ENCODE assay signal across 33 cellular contexts in genomic region chr5:138091685-138092084, GRCh38. TPM values are rescaled to one million over a fixed set of nuclear protein-coding genes. Genes with fewer than 3 reads are reported as not detected.
A peak's percentile ranks its signal among the peaks of the same experiment; 100 is the strongest.
DNase-seq lines count a peak whose midpoint lies in the region; ATAC-seq, FAIRE-seq and TF ChIP-seq lines count a peak whose summit lies in the region.
"Had no signal": no experiment of that assay in that cellular context is flagged by ENCODE, and none has a peak within 500 bp of the region (broad histone marks: within the 10 kb centered on the region; RNA-seq: fewer than 3 reads in every experiment).

No MANE protein-coding gene starts in this region.

- H3K27ac ChIP-seq in A549, result no peak overlapping the region
- H3K27ac ChIP-seq in GM23338 (ENCODE audit: low read depth), result no peak overlapping the region
- H3K27ac ChIP-seq in HUES48 (ENCODE audit: low read depth, low read length), result peak overlapping the region; percentile 35
- no peak overlapping the region for H3K27ac ChIP-seq in K562 (ENCODE audit: extremely low read depth, low read depth, low read length)
- H3K27ac ChIP-seq: 22Rv1 had no signal

- H3K27ac Mint-ChIP-seq in GM23338, result no peak overlapping the region
- H3K27ac Mint-ChIP-seq: CD14-positive monocyte; CD4-positive, CD25-positive, alpha-beta regulatory T cell had no signal

- H3K9me2 ChIP-seq in GM23338 (ENCODE audit: insufficient read depth), result no peaks in the 10 kb centered on the region

- ATAC-seq in A549 (no peak), GM23338 (no peak), K562 (no peak), GM19324 (IDR thresholded peaks at IDR 0.05; ENCODE audit: low FRiP score, unreplicated experiment) (no peak)
- ATAC-seq: CD8-positive, alpha-beta T cell; GM12878 had no signal

- no peak for TF ChIP-seq RAD21 in A549 (conservative IDR thresholded peaks at IDR 0.05 in 1 of 2, IDR thresholded peaks at IDR 0.05 in 1 of 2)
- no peak for TF ChIP-seq RAD21 in K562 (CRISPR knock-in tag; conservative IDR thresholded peaks at IDR 0.05 in 1 of 2, IDR thresholded peaks at IDR 0.05 in 1 of 2)

- no peak overlapping the region for H3K9ac ChIP-seq in HUES48 (ENCODE audit: low read depth, low read length)
- no peak overlapping the region for H3K9ac ChIP-seq in K562 (ENCODE audit: insufficient read depth in 1 of 2, low read depth in 2 of 2, low read length in 2 of 2)
- H3K9ac ChIP-seq: BLaER1 had no signal

- H3K4me3 Mint-ChIP-seq in GM23338, result no peak overlapping the region
- H3K4me3 Mint-ChIP-seq: CD14-positive monocyte; CD4-positive, CD25-positive, alpha-beta regulatory T cell; CD8-positive, alpha-beta T cell had no signal

- H3K79me2 ChIP-seq in GM23338 (replicated peaks; ENCODE audit: insufficient read depth) (no peaks in the 10 kb centered on the region), K562 (ENCODE audit: control insufficient read depth, insufficient read depth, low read length) (no peaks in the 10 kb centered on the region)

- TF ChIP-seq POLR2A in A549 (IDR thresholded peaks at IDR 0.05; ENCODE audit: low read length), result no peak
- no peak for TF ChIP-seq POLR2A in K562 (conservative IDR thresholded peaks at IDR 0.05)

- in situ Hi-C loops in K562 (cut with MboI), result no loop called here

- peaks cover 13% of the 10 kb centered on the region for H3F3A ChIP-seq in GM23338 (replicated peaks; ENCODE audit: low read depth)

- H3K4me1 ChIP-seq in A549 (no peaks in the 10 kb centered on the region), GM23338 (ENCODE audit: insufficient read depth) (peaks cover 42% of the 10 kb centered on the region), HUES48 (ENCODE audit: control insufficient read depth, insufficient read depth, low read length) (peaks cover 45% of the 10 kb centered on the region), K562 (replicated peaks in 1 of 2; ENCODE audit: control insufficient read depth in 2 of 2, insufficient read depth in 2 of 2, low read length in 2 of 2) (no peaks in the 10 kb centered on the region)
- H3K4me1 ChIP-seq: BE2C had no signal

- no peak for FAIRE-seq in A549 (lab: Jason Lieb, UNC)
- no peak for FAIRE-seq in K562 (lab: Jason Lieb, UNC)
- FAIRE-seq in D721Med (lab: Jason Lieb, UNC), result no peak
- FAIRE-seq in frontal cortex (lab: Jason Lieb, UNC), result no peak
- FAIRE-seq: GM12878, GM12892, GM18507 had no signal

- no peaks in the 10 kb centered on the region for H3K9me3 Mint-ChIP-seq in GM23338
- H3K9me3 Mint-ChIP-seq: CD4-positive, CD25-positive, alpha-beta regulatory T cell; CD8-positive, alpha-beta T cell had no signal

- H3K4me2 ChIP-seq in A549, result no peak overlapping the region
- H3K4me2 ChIP-seq in GM23338, result peak overlapping the region; percentile 67; the same call in 1 of the 2 replicates
- no peak overlapping the region for H3K4me2 ChIP-seq in K562 (ENCODE audit: insufficient read depth, low read length)

- H2AFZ ChIP-seq in GM23338, result no peak overlapping the region
- no peak overlapping the region for H2AFZ ChIP-seq in K562 (ENCODE audit: low read depth, low read length)

- BruUV-seq in K562 (replicated peaks; lab: Mats Ljungman, UMichigan), result no TSS peak

- DNase-seq in A549 (ENCODE audit: low read depth in 1 of 2, low spot score in 1 of 2) (no peak), GM23338 (ENCODE audit: low spot score) (no peak), K562 (ENCODE audit: extremely low read depth in 1 of 4, low spot score in 3 of 4) (no peak), D721Med (ENCODE audit: insufficient read length, low spot score) (no peak), frontal cortex (ENCODE audit: low spot score in 2 of 2) (no peak)
- DNase-seq in stimulated activated CD8-positive, alpha-beta memory T cell treated with anti-CD3 and anti-CD28 coated beads, Interleukin-4, amount 100 ng/mL, for 48 hours, result no peak
- DNase-seq: ACHN; BE2C; C1 segment of cervical spinal cord; Caco-2; Calu3; CD4-positive, CD25-positive, alpha-beta regulatory T cell; CD8-positive, alpha-beta T cell; DMS 273 treated with DMSO at 0.1 percent for 48 hours; DMS153; DMS53; DMS79; DND-41; EL; GDM1 had no signal

- no peaks in the 10 kb centered on the region for H3K9me1 ChIP-seq in K562 (ENCODE audit: control insufficient read depth, insufficient read depth, low read length)

- H3K36me3 ChIP-seq in GM23338 (ENCODE audit: insufficient read depth), result no peaks in the 10 kb centered on the region
- H3K36me3 ChIP-seq in HUES48 (ENCODE audit: control insufficient read depth, insufficient read depth, low read length), result no peaks in the 10 kb centered on the region
- no peaks in the 10 kb centered on the region for H3K36me3 ChIP-seq in K562 (ENCODE audit: control insufficient read depth, insufficient read depth, low read length)
- H3K36me3 ChIP-seq: BE2C, BLaER1 had no signal

- H3K27me3 ChIP-seq in GM23338 (ENCODE audit: insufficient read depth) (peaks cover 94% of the 10 kb centered on the region), HUES48 (ENCODE audit: control insufficient read depth, insufficient read depth, low read length) (peaks cover 78% of the 10 kb centered on the region), K562 (ENCODE audit: control insufficient read depth in 2 of 2, insufficient read depth in 2 of 2, low read length in 2 of 2) (peaks cover 30 to 42% of the 10 kb centered on the region in 2 experiments)
- H3K27me3 ChIP-seq: BLaER1 had no signal

- intact Hi-C loops in K562 (cut with micrococcal nuclease), result no loop called here

- H3K4me1 Mint-ChIP-seq in GM23338, result peaks cover 52% of the 10 kb centered on the region

- H3K36me3 Mint-ChIP-seq in GM23338 (ENCODE audit: low read depth), result no peaks in the 10 kb centered on the region
- H3K36me3 Mint-ChIP-seq: CD14-positive monocyte; CD4-positive, CD25-positive, alpha-beta regulatory T cell; CD8-positive, alpha-beta T cell had no signal

- H3K27me3 Mint-ChIP-seq in GM23338 (ENCODE audit: insufficient read depth, low read depth, poor library complexity), result peaks cover 89% of the 10 kb centered on the region

- TF ChIP-seq CTCF in A549 (IDR thresholded peaks at IDR 0.05) (no peak), GM23338 (conservative IDR thresholded peaks at IDR 0.05; ENCODE audit: low read depth in 2 of 2) (no peak), K562 (IDR thresholded peaks at IDR 0.05 in 2 of 3, conservative IDR thresholded peaks at IDR 0.05 in 1 of 3; ENCODE audit: insufficient read depth in 2 of 3, low read depth in 1 of 3, low read length in 3 of 3) (no peak), D721Med (IDR thresholded peaks at IDR 0.05; ENCODE audit: insufficient read depth, missing control alignments) (no peak)

- WGBS in A549 (ENCODE audit: missing lambda C conversion rate), result 26% methylated on average over 4 of the region's 4 CpGs
- WGBS in K562 (ENCODE audit: insufficient coverage, low coverage, missing lambda C conversion rate), result 0% methylated on average over 4 of the region's 4 CpGs

- POLR2A ChIA-PET in A549 (lab: Yijun Ruan, JAX) (no interaction called here), K562 (lab: Yijun Ruan, JAX) (interaction anchor here (1.3 to 2.0 kb wide), 3 partner anchors 9 to 53 kb away, joined by 3 to 10 read pairs (median 5); no protein-coding TSS in a partner anchor)

- no peaks in the 10 kb centered on the region for H3K9me3 ChIP-seq in A549
- no peaks in the 10 kb centered on the region for H3K9me3 ChIP-seq in HUES48 (ENCODE audit: control insufficient read depth, insufficient read depth, low read length)
- H3K9me3 ChIP-seq in K562 (replicated peaks; ENCODE audit: control insufficient read depth, insufficient read depth, low read depth, low read length), result no peaks in the 10 kb centered on the region
- H3K9me3 ChIP-seq: BE2C, BLaER1, Caco-2 had no signal

- TF ChIP-seq EP300 in A549 (IDR thresholded peaks at IDR 0.05), result no peak
- no peak for TF ChIP-seq EP300 in K562 (IDR thresholded peaks at IDR 0.05; ENCODE audit: low read length)

- CTCF ChIA-PET in A549 (lab: Yijun Ruan, JAX), result interaction anchor here (6.5 to 17.5 kb wide), 2 partner anchors 14 to 37 kb away, joined by 84 to 291 read pairs; no protein-coding TSS in a partner anchor
- CTCF ChIA-PET in K562 (lab: Yijun Ruan, JAX; ENCODE audit: low intra/inter-chr PET ratio), result no interaction called here

- H4K20me1 ChIP-seq in GM23338 (replicated peaks; ENCODE audit: insufficient read depth), result peaks cover 6% of the 10 kb centered on the region
- H4K20me1 ChIP-seq in K562 (replicated peaks; ENCODE audit: control insufficient read depth, insufficient read depth, low read length), result peaks cover 5% of the 10 kb centered on the region; the same call in 1 of the 2 replicates
- H4K20me1 ChIP-seq: BLaER1 had no signal

- H3K4me3 ChIP-seq in A549 (no peak overlapping the region), GM23338 (no peak overlapping the region), HUES48 (ENCODE audit: low read depth, low read length) (peak overlapping the region; percentile 30; the same call in 1 of the 2 replicates), K562 (no peak overlapping the region)
- H3K4me3 ChIP-seq: BLaER1, GM12878 had no signal

RNA-seq across cellular contexts. Expression of gene WNT8A, which starts 7.9 kb away (rescaled TPM):
- not detected in 2 replicates for polyA plus RNA-seq in A549 (2011; rRNA removed)
- polyA plus RNA-seq in A549 (2012; cell fraction: cytosol; rRNA removed), result not detected in 2 replicates
- polyA plus RNA-seq in A549 (2012; cell fraction: nucleus; rRNA removed), result not detected in 2 replicates
- polyA plus RNA-seq in A549 (2017; fragmentation: RNase III; extraction: RNeasy Plus Mini Kit Qiagen cat#74134 plus additional on column Dnase treatment), result not detected in 3 replicates
- not detected in 2 replicates for polyA minus RNA-seq in A549 (2011; rRNA and poly(A)+ RNA removed)
- not detected in 2 replicates for total RNA-seq in GM23338 (2014; rRNA removed; shearing (Covaris generic))
- not detected in 2 replicates for polyA plus RNA-seq in GM23338 (2016; fragmentation: Nextera tagmentation; extraction: Ambion mirVana)
- total RNA-seq in K562 (2011; cell fraction: chromatin; rRNA removed; ENCODE audit: low replicate concordance), result not detected in 2 replicates
- not detected in 2 replicates for total RNA-seq in K562 (2011; cell fraction: nucleolus; rRNA removed)
- total RNA-seq in K562 (2011; cell fraction: nucleoplasm; rRNA removed), result not detected in 2 replicates
- total RNA-seq in K562 (2014; rRNA removed), result not detected in 2 replicates
- total RNA-seq in K562 (2014; rRNA removed; fragmentation: Illumina TruSeq; extraction: Trizol), result not detected in 2 replicates
- total RNA-seq in K562 (2015; rRNA removed; fragmentation: Illumina TruSeq; extraction: Trizol), result not detected in 2 replicates
- total RNA-seq in K562 (2021), result not detected in 2 replicates
- not detected in 2 replicates for polyA plus RNA-seq in K562 (2011; rRNA removed)
- polyA plus RNA-seq in K562 (2011; cell fraction: cytosol; rRNA removed), result not detected in 2 replicates
- not detected in 2 replicates for polyA plus RNA-seq in K562 (2011; cell fraction: nucleus; rRNA removed)
- not detected in 2 replicates for polyA plus RNA-seq in K562 (2012)
- polyA plus RNA-seq in K562 (2014; fragmentation: Illumina TruSeq; extraction: Trizol), result not detected in 2 replicates
- polyA plus RNA-seq in K562 (2014; fragmentation: Nextera tagmentation; extraction: Ambion mirVana), result not detected
- polyA plus RNA-seq in K562 (2014; rRNA removed), result not detected in 2 replicates
- not detected in 2 replicates for polyA minus RNA-seq in K562 (2011; rRNA and poly(A)+ RNA removed)
- not detected in 2 replicates for polyA minus RNA-seq in K562 (2011; cell fraction: cytosol; rRNA and poly(A)+ RNA removed)
- polyA minus RNA-seq in K562 (2011; cell fraction: nucleus; rRNA and poly(A)+ RNA removed), result not detected in 2 replicates
- 0.82 TPM for total RNA-seq in frontal cortex
- total RNA-seq: A172; A673; Caco-2; Calu3; CD4-positive, CD25-positive, alpha-beta regulatory T cell; CD8-positive, alpha-beta T cell; Daoy; G401; GM12878 had no signal
- polyA plus RNA-seq: AG04450; CD14-positive monocyte; CD4-positive, CD25-positive, alpha-beta regulatory T cell; GM12878 had no signal

RNA-seq across cellular contexts. Expression of gene NME5, which starts 47.5 kb away (rescaled TPM):
- polyA plus RNA-seq in A549 (2011; rRNA removed) (not detected in 2 replicates), A549 (2017; fragmentation: RNase III; extraction: RNeasy Plus Mini Kit Qiagen cat#74134 plus additional on column Dnase treatment) (not detected in 3 replicates), GM23338 (2016; fragmentation: Nextera tagmentation; extraction: Ambion mirVana) (0.45 and 1.1 TPM in 2 replicates), K562 (2011; rRNA removed) (not detected in 2 replicates), K562 (2014; fragmentation: Illumina TruSeq; extraction: Trizol) (not detected in 2 replicates), K562 (2014; fragmentation: Nextera tagmentation; extraction: Ambion mirVana) (not detected), K562 (2014; rRNA removed) (not detected in 2 replicates)
- polyA plus RNA-seq in A549 (2012; cell fraction: cytosol; rRNA removed), result not detected in 2 replicates
- not detected in 2 replicates for polyA plus RNA-seq in A549 (2012; cell fraction: nucleus; rRNA removed)
- polyA minus RNA-seq in A549 (2011; rRNA and poly(A)+ RNA removed), result not detected in 2 replicates
- not detected in 2 replicates for total RNA-seq in GM23338 (2014; rRNA removed; shearing (Covaris generic))
- not detected in 2 replicates for total RNA-seq in K562 (2011; cell fraction: chromatin; rRNA removed; ENCODE audit: low replicate concordance)
- not detected in 2 replicates for total RNA-seq in K562 (2011; cell fraction: nucleolus; rRNA removed)
- not detected in 2 replicates for total RNA-seq in K562 (2011; cell fraction: nucleoplasm; rRNA removed)
- total RNA-seq in K562 (2014; rRNA removed) (not detected in 2 replicates), K562 (2014; rRNA removed; fragmentation: Illumina TruSeq; extraction: Trizol) (not detected in 2 replicates), K562 (2015; rRNA removed; fragmentation: Illumina TruSeq; extraction: Trizol) (not detected in 2 replicates), K562 (2021) (not detected in 2 replicates), frontal cortex (13.0 TPM)
- polyA plus RNA-seq in K562 (2011; cell fraction: cytosol; rRNA removed), result not detected in 2 replicates
- not detected in 2 replicates for polyA plus RNA-seq in K562 (2011; cell fraction: nucleus; rRNA removed)
- not detected in 2 replicates for polyA plus RNA-seq in K562 (2012)
- polyA minus RNA-seq in K562 (2011; rRNA and poly(A)+ RNA removed), result not detected in 2 replicates
- polyA minus RNA-seq in K562 (2011; cell fraction: cytosol; rRNA and poly(A)+ RNA removed), result not detected in 2 replicates
- polyA minus RNA-seq in K562 (2011; cell fraction: nucleus; rRNA and poly(A)+ RNA removed), result not detected in 2 replicates
- total RNA-seq: A673; Caco-2; CD4-positive, CD25-positive, alpha-beta regulatory T cell; CD8-positive, alpha-beta T cell; G401; GM12878 had no signal
- polyA plus RNA-seq: CD14-positive monocyte; CD4-positive, CD25-positive, alpha-beta regulatory T cell had no signal

RNA-seq across cellular contexts. Expression of gene FAM13B, which starts 58.8 kb away (rescaled TPM):
- polyA plus RNA-seq in A549 (2011; rRNA removed), result 12.2 and 15.1 TPM in 2 replicates
- 4.5 and 5.3 TPM in 2 replicates for polyA plus RNA-seq in A549 (2012; cell fraction: cytosol; rRNA removed)
- polyA plus RNA-seq in A549 (2012; cell fraction: nucleus; rRNA removed), result 5.6 and 9.1 TPM in 2 replicates
- 14.9 to 17.4 TPM (median 15.4 TPM) in 3 replicates for polyA plus RNA-seq in A549 (2017; fragmentation: RNase III; extraction: RNeasy Plus Mini Kit Qiagen cat#74134 plus additional on column Dnase treatment)
- polyA minus RNA-seq in A549 (2011; rRNA and poly(A)+ RNA removed), result 13.9 and 15.4 TPM in 2 replicates
- 24.6 and 30.2 TPM in 2 replicates for total RNA-seq in GM23338 (2014; rRNA removed; shearing (Covaris generic))
- 9.6 and 12.9 TPM in 2 replicates for polyA plus RNA-seq in GM23338 (2016; fragmentation: Nextera tagmentation; extraction: Ambion mirVana)
- total RNA-seq in K562 (2011; cell fraction: chromatin; rRNA removed; ENCODE audit: low replicate concordance), result 60.8 and 144 TPM in 2 replicates
- total RNA-seq in K562 (2011; cell fraction: nucleolus; rRNA removed), result 25.8 and 30.5 TPM in 2 replicates
- 59.5 and 73.2 TPM in 2 replicates for total RNA-seq in K562 (2011; cell fraction: nucleoplasm; rRNA removed)
- 7.0 and 12.4 TPM in 2 replicates for total RNA-seq in K562 (2014; rRNA removed)
- total RNA-seq in K562 (2014; rRNA removed; fragmentation: Illumina TruSeq; extraction: Trizol), result 18.0 and 23.0 TPM in 2 replicates
- total RNA-seq in K562 (2015; rRNA removed; fragmentation: Illumina TruSeq; extraction: Trizol), result 20.8 and 21.6 TPM in 2 replicates
- total RNA-seq in K562 (2021), result 14.9 and 15.1 TPM in 2 replicates
- 14.1 and 14.8 TPM in 2 replicates for polyA plus RNA-seq in K562 (2011; rRNA removed)
- 3.2 and 6.6 TPM in 2 replicates for polyA plus RNA-seq in K562 (2011; cell fraction: cytosol; rRNA removed)
- 22.0 and 28.3 TPM in 2 replicates for polyA plus RNA-seq in K562 (2011; cell fraction: nucleus; rRNA removed)
- 9.9 and 11.8 TPM in 2 replicates for polyA plus RNA-seq in K562 (2012)
- polyA plus RNA-seq in K562 (2014; fragmentation: Illumina TruSeq; extraction: Trizol), result 13.5 and 14.9 TPM in 2 replicates
- polyA plus RNA-seq in K562 (2014; fragmentation: Nextera tagmentation; extraction: Ambion mirVana), result 1 to 10 TPM; 2.3 to 6.1 TPM
- polyA plus RNA-seq in K562 (2014; rRNA removed), result 10.1 TPM in 2 replicates
- 24.7 and 30.3 TPM in 2 replicates for polyA minus RNA-seq in K562 (2011; rRNA and poly(A)+ RNA removed)
- polyA minus RNA-seq in K562 (2011; cell fraction: cytosol; rRNA and poly(A)+ RNA removed), result 7.3 and 8.3 TPM in 2 replicates
- 21.7 and 34.0 TPM in 2 replicates for polyA minus RNA-seq in K562 (2011; cell fraction: nucleus; rRNA and poly(A)+ RNA removed)
- 84.8 TPM for total RNA-seq in frontal cortex

Comparison
In these comparisons a context has a peak if more than half of its experiments do, and no peak if none do; other contexts are left out.
1. RNA of gene NME5, which starts 47.5 kb away (total RNA-seq): 13.0 TPM in frontal cortex (single experiment); not detected in GM23338 and not detected in K562; every median in the first group is over 10 times any median in the second.
2. Of the 35 proteins assayed by ChIP-seq in both K562 and A549: peak only in K562: none; only in A549: none; in both: ZC3H11A; in neither: 34.